Comparison of ENCODE assay signal across 12 cellular contexts in genomic region chr18:49021076-49021432, GRCh38.
A peak's percentile ranks its signal among the peaks of the same experiment; 100 is the strongest.
DNase-seq lines count a peak whose midpoint lies in the region; ATAC-seq and TF ChIP-seq lines count a peak whose summit lies in the region.
"Had no signal": no experiment of that assay in that cellular context is flagged by ENCODE, and none has a peak within 500 bp of the region (broad histone marks: within the 10 kb centered on the region; RNA-seq: fewer than 3 reads in every experiment).

No MANE protein-coding gene starts in this region.

- peaks cover 15% of the 10 kb centered on the region for H3K4me1 Mint-ChIP-seq in GM23338
- peaks cover 19% of the 10 kb centered on the region for H3K4me1 Mint-ChIP-seq in MCF 10A (ENCODE audit: insufficient read depth, unreplicated experiment)

- DNase-seq in GM23338 (ENCODE audit: low spot score), result no peak
- DNase-seq in MCF 10A (ENCODE audit: unreplicated experiment), result no peak
- DNase-seq in lower lobe of right lung, result no peak
- no peak for DNase-seq in NCI-H2171 (lab: John Stamatoyannopoulos, UW)
- no peak for DNase-seq in NCI-H187 (lab: John Stamatoyannopoulos, UW)

- CTCF ChIA-PET in MCF 10A (lab: Yijun Ruan, JAX), result interaction anchor here (0.6 to 3.7 kb wide), 14 partner anchors 11 to 510 kb away, joined by 3 to 22 read pairs (median 3); no protein-coding TSS in a partner anchor

- H3K27ac Mint-ChIP-seq in GM23338 (no peak overlapping the region), MCF 10A (ENCODE audit: low read depth, unreplicated experiment) (peak overlapping the region; percentile 73)
- H3K27ac Mint-ChIP-seq: activated T-helper 1 cell treated with anti-CD3 and anti-CD28 coated beads, Interleukin-12 subunit alpha, Interleukin-12 subunit beta, Interleukin-2, Interleukin-4 antibody, amounts not matched to agents 30 ng/mL and 10 ng/mL and 1 ng/mL, durations not matched to agents 14 hours and 24 hours and 36 hours had no signal

- H3K27ac ChIP-seq in 22Rv1 (peak overlapping the region; percentile 67), GM23338 (ENCODE audit: low read depth) (no peak overlapping the region), lower lobe of right lung (peak overlapping the region; percentile 70)
- H3K27ac ChIP-seq: prostate gland, tibial artery had no signal

- ATAC-seq in GM23338 (no peak), lower lobe of right lung (peak in 1 of 2 donors; percentile 1), GM18861 (IDR thresholded peaks at IDR 0.05; ENCODE audit: unreplicated experiment) (no peak), GM21367 (IDR thresholded peaks at IDR 0.05; ENCODE audit: unreplicated experiment) (no peak)

- peak overlapping the region; percentile 29 for H2AFZ ChIP-seq in GM23338

- H3K4me1 ChIP-seq in GM23338 (ENCODE audit: insufficient read depth) (peaks cover 6% of the 10 kb centered on the region; the same call in 1 of the 2 replicates), lower lobe of right lung (no peaks in the 10 kb centered on the region)
- H3K4me1 ChIP-seq: prostate gland had no signal

- no peaks in the 10 kb centered on the region for H3K9me3 ChIP-seq in lower lobe of right lung
- H3K9me3 ChIP-seq: mucosa of descending colon, prostate gland, tibial artery had no signal

- H3K79me2 ChIP-seq in GM23338 (replicated peaks; ENCODE audit: insufficient read depth), result no peaks in the 10 kb centered on the region

- H3F3A ChIP-seq in GM23338 (replicated peaks; ENCODE audit: low read depth), result no peaks in the 10 kb centered on the region

- H3K27me3 Mint-ChIP-seq in GM23338 (ENCODE audit: insufficient read depth, low read depth, poor library complexity) (peaks cover 14% of the 10 kb centered on the region), MCF 10A (ENCODE audit: insufficient read depth, unreplicated experiment) (no peaks in the 10 kb centered on the region)

- no peaks in the 10 kb centered on the region for H3K9me2 ChIP-seq in GM23338 (ENCODE audit: insufficient read depth)

- peak overlapping the region; percentile 43; the same call in 1 of the 2 replicates for H3K4me2 ChIP-seq in GM23338

- H4K20me1 ChIP-seq in GM23338 (replicated peaks; ENCODE audit: insufficient read depth), result no peaks in the 10 kb centered on the region

- H3K4me3 Mint-ChIP-seq in GM23338, result no peak overlapping the region
- H3K4me3 Mint-ChIP-seq in MCF 10A (ENCODE audit: unreplicated experiment), result peak overlapping the region; percentile 40
- H3K4me3 Mint-ChIP-seq: activated T-helper 1 cell treated with anti-CD3 and anti-CD28 coated beads, Interleukin-12 subunit alpha, Interleukin-12 subunit beta, Interleukin-2, Interleukin-4 antibody, amounts not matched to agents 30 ng/mL and 10 ng/mL and 1 ng/mL, durations not matched to agents 14 hours and 24 hours and 36 hours had no signal

- H3K4me3 ChIP-seq in GM23338, result no peak overlapping the region
- peak overlapping the region; percentile 38 for H3K4me3 ChIP-seq in lower lobe of right lung
- H3K4me3 ChIP-seq: mucosa of descending colon, prostate gland, tibial artery had no signal

- no TSS peak for BruUV-seq in MCF 10A (replicated peaks; lab: Mats Ljungman, UMichigan)

- H3K36me3 ChIP-seq in GM23338 (ENCODE audit: insufficient read depth) (no peaks in the 10 kb centered on the region), lower lobe of right lung (no peaks in the 10 kb centered on the region)
- H3K36me3 ChIP-seq: prostate gland, tibial artery had no signal

- H3K27me3 ChIP-seq in GM23338 (ENCODE audit: insufficient read depth), result no peaks in the 10 kb centered on the region
- H3K27me3 ChIP-seq in lower lobe of right lung (ENCODE audit: low read depth), result no peaks in the 10 kb centered on the region
- H3K27me3 ChIP-seq: tibial artery had no signal

- TF ChIP-seq CTCF in 22Rv1 (IDR thresholded peaks at IDR 0.05) (no peak), GM23338 (conservative IDR thresholded peaks at IDR 0.05; ENCODE audit: low read depth in 2 of 2) (no peak), MCF 10A (IDR thresholded peaks at IDR 0.05; ENCODE audit: unreplicated experiment) (no peak), lower lobe of right lung (IDR thresholded peaks at IDR 0.05) (no peak)

- H3K9me3 Mint-ChIP-seq in GM23338 (peaks cover 6% of the 10 kb centered on the region; the same call in 1 of the 3 replicates), MCF 10A (ENCODE audit: unreplicated experiment) (no peaks in the 10 kb centered on the region)
- H3K9me3 Mint-ChIP-seq: activated T-helper 1 cell treated with anti-CD3 and anti-CD28 coated beads, Interleukin-12 subunit alpha, Interleukin-12 subunit beta, Interleukin-2, Interleukin-4 antibody, amounts not matched to agents 30 ng/mL and 10 ng/mL and 1 ng/mL, durations not matched to agents 14 hours and 24 hours and 36 hours had no signal

- no peaks in the 10 kb centered on the region for H3K36me3 Mint-ChIP-seq in GM23338 (ENCODE audit: low read depth)
- H3K36me3 Mint-ChIP-seq in MCF 10A (ENCODE audit: insufficient read depth, unreplicated experiment), result no peaks in the 10 kb centered on the region

- intact Hi-C loops in MCF 10A (cut with micrococcal nuclease) (loop anchor here (2.0 to 10.0 kb wide), 3 partner anchors 70 to 394 kb away; partner anchors contain the start of gene SMAD7), lower lobe of right lung (cut with DNase I) (no loop called here)

- POLR2A ChIA-PET in MCF 10A (lab: Yijun Ruan, JAX), result interaction anchor here (0.6 to 2.2 kb wide), 11 partner anchors 11 to 71 kb away, joined by 3 to 8 read pairs (median 4); no protein-coding TSS in a partner anchor

TF ChIP-seq in GM23338, 12 proteins besides CTCF, POLR2A, EP300 and RAD21 (continues in another document):
- TF ChIP-seq ZNF462 (CRISPR knock-in tag; IDR thresholded peaks at IDR 0.05) (no peak), EZH2 (IDR thresholded peaks at IDR 0.05; ENCODE audit: low read depth, unreplicated experiment) (no peak), NANOG (IDR thresholded peaks at IDR 0.05; ENCODE audit: borderline replicate concordance) (no peak), CREB1 (CRISPR knock-in tag; IDR thresholded peaks at IDR 0.05; ENCODE audit: low read depth) (no peak)
